In genomic region chrX:68504237-68504636, GRCh38 we compare ENCODE assay signal across 8 cellular contexts. TPM values are rescaled to one million over a fixed set of nuclear protein-coding genes. Genes with fewer than 3 reads are reported as not detected.
DNase-seq lines count a peak whose midpoint lies in the region; ATAC-seq, FAIRE-seq and TF ChIP-seq lines count a peak whose summit lies in the region.

No MANE protein-coding gene starts in this region.

- H3K4me3 ChIP-seq in HEK293 (ENCODE audit: low read depth, low read length) = no peak overlapping the region
- H3K4me3 ChIP-seq in small intestine (ENCODE audit: low read depth in 1 of 2, low read length in 2 of 2) = no peak overlapping the region

- intact Hi-C loops in activated B cell treated with CpG ODN at 0.5 μM for 24 hours (cut with micrococcal nuclease) = no loop called here

- H3K36me3 ChIP-seq in HEK293 (ENCODE audit: control insufficient read depth in 2 of 2, insufficient read depth in 1 of 2, low read length in 2 of 2) (peaks cover 6 to 25% of the 10 kb centered on the region in 2 experiments; a peak in 2 of 3 replicates), small intestine (ENCODE audit: control insufficient read depth in 2 of 2, insufficient read depth in 2 of 2, low read length in 2 of 2) (no peaks in the 10 kb centered on the region)

- H3K27me3 ChIP-seq in small intestine (ENCODE audit: control insufficient read depth in 2 of 2, insufficient read depth in 2 of 2, low read length in 2 of 2) = no peaks in the 10 kb centered on the region

- CTCF ChIA-PET in HEK293 (lab: Yijun Ruan, JAX) (no interaction called here), activated B cell treated with CpG ODN at 0.5 μM for 24 hours (lab: Charles Lee) (no interaction called here)

- DNase-seq in activated B cell treated with CpG ODN at 0.5 μM for 24 hours (no peak), small intestine (no peak), AG08395 (ENCODE audit: low spot score) (no peak), cortex of kidney (lab: John Stamatoyannopoulos, UW) (no peak)
- no peak for DNase-seq in central memory CD8-positive, alpha-beta T cell (ENCODE audit: low spot score in 2 of 2)
- DNase-seq in stimulated activated CD8-positive, alpha-beta memory T cell treated with anti-CD3 and anti-CD28 coated beads, Interleukin-12 subunit alpha, Interleukin-12 subunit beta, amount 100 ng/mL, for 1 hour (ENCODE audit: low read depth) = peak; percentile 16
- DNase-seq in effector CD8-positive, alpha-beta T cell (lab: John Stamatoyannopoulos, UW) = no peak

- H3K27ac ChIP-seq in HEK293 (ENCODE audit: extremely low read depth, low read depth, low read length) (no peak overlapping the region), small intestine (ENCODE audit: low read depth in 1 of 2, low read length in 1 of 2) (no peak overlapping the region)

- H3K4me1 ChIP-seq in HEK293 (ENCODE audit: control insufficient read depth, insufficient read depth, low read length) (no peaks in the 10 kb centered on the region), small intestine (ENCODE audit: control insufficient read depth in 2 of 2, insufficient read depth in 1 of 2, low read depth in 1 of 2, low read length in 1 of 2) (no peaks in the 10 kb centered on the region)

- no peaks in the 10 kb centered on the region for H3K9me3 Mint-ChIP-seq in activated B cell treated with CpG ODN at 0.5 μM for 24 hours
- H3K9me3 Mint-ChIP-seq in central memory CD8-positive, alpha-beta T cell = no peaks in the 10 kb centered on the region

- ATAC-seq in activated B cell treated with CpG ODN at 0.5 μM for 24 hours (ENCODE audit: low read depth) = peak; percentile 70
- peak; percentile 57 for ATAC-seq in central memory CD8-positive, alpha-beta T cell (replicated peaks; ENCODE audit: extremely low read depth, poor library complexity, severe bottlenecking)

- H3K36me3 Mint-ChIP-seq in activated B cell treated with CpG ODN at 0.5 μM for 24 hours (ENCODE audit: low read depth) = peaks cover 33% of the 10 kb centered on the region
- H3K36me3 Mint-ChIP-seq in central memory CD8-positive, alpha-beta T cell (ENCODE audit: insufficient read depth) = peaks cover 19% of the 10 kb centered on the region

- POLR2A ChIA-PET in HEK293 (lab: Yijun Ruan, JAX) (no interaction called here), activated B cell treated with CpG ODN at 0.5 μM for 24 hours (lab: Charles Lee) (no interaction called here)

- no peak overlapping the region for H3K27ac Mint-ChIP-seq in activated B cell treated with CpG ODN at 0.5 μM for 24 hours
- peak overlapping the region; percentile 62 for H3K27ac Mint-ChIP-seq in central memory CD8-positive, alpha-beta T cell (ENCODE audit: low read depth)

- no peak for TF ChIP-seq CTCF in HEK293 (tag by site-specific recombination; IDR thresholded peaks at IDR 0.05)
- TF ChIP-seq CTCF in activated B cell treated with CpG ODN at 0.5 μM for 24 hours (IDR thresholded peaks at IDR 0.05) = no peak

- H3K27me3 Mint-ChIP-seq in activated B cell treated with CpG ODN at 0.5 μM for 24 hours = no peaks in the 10 kb centered on the region
- no peaks in the 10 kb centered on the region for H3K27me3 Mint-ChIP-seq in central memory CD8-positive, alpha-beta T cell

- 71 to 90% (median 72%) methylated on average over 4 of the region's 4 CpGs for WGBS in small intestine, 3 donors

- no peaks in the 10 kb centered on the region for H3K9me3 ChIP-seq in HEK293 (ENCODE audit: control insufficient read depth, insufficient read depth, low read depth, low read length)
- H3K9me3 ChIP-seq in small intestine (ENCODE audit: control insufficient read depth, low read depth) = no peaks in the 10 kb centered on the region

- H3K4me3 Mint-ChIP-seq in activated B cell treated with CpG ODN at 0.5 μM for 24 hours = no peak overlapping the region
- H3K4me3 Mint-ChIP-seq in central memory CD8-positive, alpha-beta T cell = no peak overlapping the region

- no peak for FAIRE-seq in small intestine (lab: Jason Lieb, UNC)

- H3K4me1 Mint-ChIP-seq in activated B cell treated with CpG ODN at 0.5 μM for 24 hours = peaks cover 57% of the 10 kb centered on the region
- H3K4me1 Mint-ChIP-seq in central memory CD8-positive, alpha-beta T cell = peaks cover 37% of the 10 kb centered on the region

TF ChIP-seq in HEK293, 187 proteins besides CTCF, POLR2A, EP300 and RAD21:
- TF ChIP-seq, protein P1, sequence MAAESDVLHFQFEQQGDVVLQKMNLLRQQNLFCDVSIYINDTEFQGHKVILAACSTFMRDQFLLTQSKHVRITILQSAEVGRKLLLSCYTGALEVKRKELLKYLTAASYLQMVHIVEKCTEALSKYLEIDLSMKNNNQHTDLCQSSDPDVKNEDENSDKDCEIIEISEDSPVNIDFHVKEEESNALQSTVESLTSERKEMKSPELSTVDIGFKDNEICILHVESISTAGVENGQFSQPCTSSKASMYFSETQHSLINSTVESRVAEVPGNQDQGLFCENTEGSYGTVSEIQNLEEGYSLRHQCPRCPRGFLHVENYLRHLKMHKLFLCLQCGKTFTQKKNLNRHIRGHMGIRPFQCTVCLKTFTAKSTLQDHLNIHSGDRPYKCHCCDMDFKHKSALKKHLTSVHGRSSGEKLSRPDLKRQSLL (tag by site-specific recombination; IDR thresholded peaks at IDR 0.05) = no peak
- TF ChIP-seq ZNF629 (tag by site-specific recombination; IDR thresholded peaks at IDR 0.05) = peak; percentile 93
- TF ChIP-seq ZNF26 (tag by site-specific recombination; IDR thresholded peaks at IDR 0.05) = no peak
- peak; percentile 42; the same call in 1 of the 2 replicates for TF ChIP-seq ZBTB21 (tag by site-specific recombination; IDR thresholded peaks at IDR 0.05)

RNA-seq across cellular contexts. Expression of gene YIPF6, which starts 5.4 kb away (rescaled TPM):
- total RNA-seq in activated B cell treated with CpG ODN at 0.5 μM for 24 hours = 17.9 and 20.2 TPM in 2 replicates
- polyA plus RNA-seq in small intestine = 10 to 100 TPM in 1 of 3 donors, 1 to 10 TPM in 2; 6.2 to 11.1 (median 6.5) TPM
